Comparison of ENCODE assay signal across 18 cellular contexts in genomic region chr16:51048544-51048943, GRCh38.
DNase-seq lines count a peak whose midpoint lies in the region; TF ChIP-seq lines count a peak whose summit lies in the region.
"Had no signal": no experiment of that assay in that cellular context is flagged by ENCODE, and none has a peak within 500 bp of the region (broad histone marks: within the 10 kb centered on the region; RNA-seq: fewer than 3 reads in every experiment).

No MANE protein-coding gene starts in this region.

- H3K9me3 ChIP-seq in Peyer's patch: no peaks in the 10 kb centered on the region
- H3K9me3 ChIP-seq: gastrocnemius medialis, left lung, tibial nerve had no signal

- no peaks in the 10 kb centered on the region for H3K36me3 ChIP-seq in Peyer's patch
- H3K36me3 ChIP-seq: gastrocnemius medialis, left lung, tibial nerve had no signal

- no peaks in the 10 kb centered on the region for H3K27me3 ChIP-seq in Peyer's patch
- H3K27me3 ChIP-seq: gastrocnemius medialis, left lung, tibial nerve had no signal

- H3K27ac ChIP-seq in Peyer's patch: no peak overlapping the region
- H3K27ac ChIP-seq: gastrocnemius medialis, HL-60, left lung, tibial nerve had no signal

- no peaks in the 10 kb centered on the region for H3K4me1 ChIP-seq in Peyer's patch
- H3K4me1 ChIP-seq: gastrocnemius medialis, left lung, tibial nerve had no signal

- no peak for TF ChIP-seq CTCF in choroid plexus epithelial cell (conservative IDR thresholded peaks at IDR 0.05; ENCODE audit: low read depth, low read length)
- no peak for TF ChIP-seq CTCF in Peyer's patch (IDR thresholded peaks at IDR 0.05)

- DNase-seq in NOMO-1 treated with DMSO at 0.1 percent for 48 hours (lab: John Stamatoyannopoulos, UW; ENCODE audit: unreplicated experiment) (peak; percentile 6), NOMO-1 treated with dmso at 0.1 percent for 144 hours (lab: John Stamatoyannopoulos, UW; ENCODE audit: unreplicated experiment) (no peak), OCI-M1 (lab: John Stamatoyannopoulos, UW) (peak; percentile 47), choroid plexus epithelial cell (ENCODE audit: low read depth) (peak; percentile 0), renal cortical epithelial cell (ENCODE audit: low read depth) (peak; percentile 73), NCI-H128 (lab: John Stamatoyannopoulos, UW; ENCODE audit: unreplicated experiment) (no peak), Peyer's patch (no peak), GM19240 (ENCODE audit: insufficient read length, low spot score) (no peak)
- DNase-seq: activated CD4-positive, CD25-positive, alpha-beta regulatory T cell; CD8-positive, alpha-beta T cell; gastrocnemius medialis; H9; left lung; NCI-H1436; NCI-H82; stimulated activated naive B cell treated with anti-CD40 and anti-IgM and Interleukin-4, amounts not matched to agents 10 μg/mL and 1 μg/mL and 100 μg/mL, for 72 hours had no signal

- no peak overlapping the region for H3K4me3 ChIP-seq in choroid plexus epithelial cell (ENCODE audit: low read depth, low read length)
- no peak overlapping the region for H3K4me3 ChIP-seq in Peyer's patch
- H3K4me3 ChIP-seq: gastrocnemius medialis, left lung, tibial nerve had no signal

- no peak for TF ChIP-seq POLR2A in Peyer's patch (IDR thresholded peaks at IDR 0.05)

Comparison
In these comparisons a context has a peak if more than half of its experiments do, and no peak if none do; other contexts are left out.
1. DNase-seq: peak in NOMO-1 treated with DMSO at 0.1 percent for 48 hours (single experiment), OCI-M1 (single experiment), choroid plexus epithelial cell (single experiment) and renal cortical epithelial cell (single experiment); none in NOMO-1 treated with dmso at 0.1 percent for 144 hours (single experiment), NCI-H128 (single experiment), Peyer's patch (0 of 3) and GM19240 (single experiment).